In genomic region chr11:113242060-113242459, GRCh38 we compare ENCODE assay signal across 13 cellular contexts.
DNase-seq lines count a peak whose midpoint lies in the region; ATAC-seq, FAIRE-seq and TF ChIP-seq lines count a peak whose summit lies in the region.
"Had no signal": no experiment of that assay in that cellular context is flagged by ENCODE, and none has a peak within 500 bp of the region (broad histone marks: within the 10 kb centered on the region; RNA-seq: fewer than 3 reads in every experiment).

No MANE protein-coding gene starts in this region.

- H3K9me3 ChIP-seq in HepG2 (ENCODE audit: low read length) (no peaks in the 10 kb centered on the region), right lobe of liver (no peaks in the 10 kb centered on the region), hepatocyte (ENCODE audit: low read depth) (no peaks in the 10 kb centered on the region), stomach smooth muscle (ENCODE audit: control insufficient read depth in 2 of 2, low read length in 2 of 2) (no peaks in the 10 kb centered on the region)

- H3K27me3 ChIP-seq in HepG2 (ENCODE audit: control insufficient read depth in 1 of 2, insufficient read depth in 2 of 2, low read length in 2 of 2), result peaks cover 2 to 18% of the 10 kb centered on the region in 2 experiments; a peak in 3 of 5 replicates
- H3K27me3 ChIP-seq in right lobe of liver, result no peaks in the 10 kb centered on the region
- H3K27me3 ChIP-seq in hepatocyte, result peaks cover 9% of the 10 kb centered on the region
- H3K27me3 ChIP-seq in stomach smooth muscle (ENCODE audit: control insufficient read depth in 1 of 2, insufficient read depth in 2 of 2, low read length in 2 of 2), result no peaks in the 10 kb centered on the region

- POLR2A ChIA-PET in HepG2 (lab: Yijun Ruan, JAX), result no interaction called here

- FAIRE-seq in HepG2 (lab: Jason Lieb, UNC), result no peak

- H3K4me1 ChIP-seq in HepG2 (ENCODE audit: insufficient read depth, low read length), result peaks cover 23% of the 10 kb centered on the region
- no peaks in the 10 kb centered on the region for H3K4me1 ChIP-seq in right lobe of liver
- peaks cover 30% of the 10 kb centered on the region for H3K4me1 ChIP-seq in hepatocyte (ENCODE audit: insufficient read depth)
- H3K4me1 ChIP-seq in stomach smooth muscle (ENCODE audit: control insufficient read depth, insufficient read depth, low read length), result peaks cover 16% of the 10 kb centered on the region

- WGBS in HepG2 (ENCODE audit: low lambda C conversion rate), result 47% methylated on average over 3 of the region's 3 CpGs
- 94% methylated on average over 3 of the region's 3 CpGs for WGBS in right lobe of liver (ENCODE audit: insufficient coverage, low coverage, low lambda C conversion rate, missing lambda C conversion rate)
- WGBS in hepatocyte (ENCODE audit: low lambda C conversion rate, missing lambda C conversion rate), result 98% methylated on average over 3 of the region's 3 CpGs

- no peak overlapping the region for H3K4me2 ChIP-seq in HepG2 (ENCODE audit: low read depth, low read length)
- no peak overlapping the region for H3K4me2 ChIP-seq in hepatocyte

- no TSS peak for BruUV-seq in HepG2 (replicated peaks; lab: Mats Ljungman, UMichigan)

- TF ChIP-seq CTCF in HepG2 (CRISPR knock-in tag; IDR thresholded peaks at IDR 0.05) (no peak), right lobe of liver (IDR thresholded peaks at IDR 0.05) (no peak), hepatocyte (IDR thresholded peaks at IDR 0.05; ENCODE audit: poor library complexity) (no peak), GM20000 (IDR thresholded peaks at IDR 0.05; ENCODE audit: extremely low read depth, missing control alignments) (no peak)

- H4K20me1 ChIP-seq in HepG2 (ENCODE audit: insufficient read depth, low read length) (no peaks in the 10 kb centered on the region), hepatocyte (ENCODE audit: insufficient read depth, poor library complexity, severe bottlenecking) (no peaks in the 10 kb centered on the region)

- no peak overlapping the region for H3K4me3 ChIP-seq in HepG2 (replicated peaks in 1 of 3; ENCODE audit: insufficient read depth in 1 of 3, low read depth in 2 of 3, low read length in 3 of 3)
- no peak overlapping the region for H3K4me3 ChIP-seq in right lobe of liver
- H3K4me3 ChIP-seq in hepatocyte, result no peak overlapping the region
- no peak overlapping the region for H3K4me3 ChIP-seq in stomach smooth muscle (ENCODE audit: low read length in 2 of 2)

- no peaks in the 10 kb centered on the region for H3K79me2 ChIP-seq in HepG2 (ENCODE audit: insufficient read depth, low read length)
- no peaks in the 10 kb centered on the region for H3K79me2 ChIP-seq in hepatocyte

- no peak for TF ChIP-seq EP300 in HepG2 (IDR thresholded peaks at IDR 0.05; ENCODE audit: low read depth in 2 of 2, low read length in 2 of 2)
- no peak for TF ChIP-seq EP300 in HepG2 (CRISPR knock-in tag; IDR thresholded peaks at IDR 0.05; ENCODE audit: borderline replicate concordance)

- no peak overlapping the region for H2AFZ ChIP-seq in HepG2 (ENCODE audit: low read length)
- H2AFZ ChIP-seq in hepatocyte, result no peak overlapping the region

- ATAC-seq in HepG2 (no peak), right lobe of liver (no peak)
- ATAC-seq: HCT116 had no signal

- no peaks in the 10 kb centered on the region for H3K36me3 ChIP-seq in HepG2 (replicated peaks in 1 of 2; ENCODE audit: control insufficient read depth in 1 of 2, insufficient read depth in 2 of 2, low read length in 2 of 2)
- H3K36me3 ChIP-seq in right lobe of liver, result no peaks in the 10 kb centered on the region
- H3K36me3 ChIP-seq in hepatocyte (replicated peaks; ENCODE audit: insufficient read depth, low read depth), result no peaks in the 10 kb centered on the region
- H3K36me3 ChIP-seq in stomach smooth muscle (ENCODE audit: control insufficient read depth in 2 of 2, insufficient read depth in 2 of 2, low read length in 2 of 2), result peaks cover 0 to 10% of the 10 kb centered on the region in 2 donors

- H3K27ac ChIP-seq in HepG2 (ENCODE audit: extremely low read length, insufficient read depth, low read length) (no peak overlapping the region), right lobe of liver (no peak overlapping the region), hepatocyte (peak overlapping the region; percentile 25), stomach smooth muscle (ENCODE audit: low read length) (peak overlapping the region; percentile 31)

- H3K9me2 ChIP-seq in hepatocyte (replicated peaks; ENCODE audit: insufficient read depth), result no peaks in the 10 kb centered on the region

- CTCF ChIA-PET in HepG2 (lab: Yijun Ruan, JAX; ENCODE audit: low intra/inter-chr PET ratio, low total read pairs), result no interaction called here

- no peak for DNase-seq in HepG2 (ENCODE audit: low spot score)
- DNase-seq in right lobe of liver, result no peak
- DNase-seq in hepatocyte (ENCODE audit: low spot score), result no peak
- DNase-seq in Kasumi-1 (lab: John Stamatoyannopoulos, UW), result no peak
- no peak for DNase-seq in NCI-H146 treated with DMSO at 0.1 percent for 48 hours (lab: John Stamatoyannopoulos, UW; ENCODE audit: unreplicated experiment)
- no peak for DNase-seq in GM20000 (ENCODE audit: low spot score)
- DNase-seq in pons (ENCODE audit: low spot score), result no peak
- DNase-seq: 8988T, Calu3, DMS79, KBM-7 had no signal

- no peak for TF ChIP-seq RAD21 in HepG2 (CRISPR knock-in tag; IDR thresholded peaks at IDR 0.05)

- TF ChIP-seq POLR2A in HepG2 (IDR thresholded peaks at IDR 0.05; ENCODE audit: insufficient read depth in 1 of 2, low read depth in 2 of 2, low read length in 2 of 2) (no peak), right lobe of liver (IDR thresholded peaks at IDR 0.05) (no peak)

- intact Hi-C loops in HepG2 (cut with micrococcal nuclease; ENCODE audit: unreplicated experiment) (no loop called here), right lobe of liver (cut with DNase I) (no loop called here)

- H3K9ac ChIP-seq in HepG2 (ENCODE audit: insufficient read depth, low read depth, low read length), result no peak overlapping the region
- no peak overlapping the region for H3K9ac ChIP-seq in stomach smooth muscle (ENCODE audit: low read length in 2 of 2)

- in situ Hi-C loops in HepG2 (cut with HindIII; ENCODE audit: extremely low pct_ligation_motif_present, low pct_unique_long_range_greater_than_20kb), result no loop called here

TF ChIP-seq in HepG2, 621 proteins besides CTCF, POLR2A, EP300 and RAD21:
- TF ChIP-seq MAFF (IDR thresholded peaks at IDR 0.05; ENCODE audit: low read depth, low read length) (peak; percentile 75), MAFK (conservative IDR thresholded peaks at IDR 0.05 in 1 of 2, IDR thresholded peaks at IDR 0.05 in 1 of 2; ENCODE audit: low read length in 2 of 2) (peak; percentile 67 to 80), ZBTB34 (CRISPR knock-in tag; IDR thresholded peaks at IDR 0.05) (no peak)
TF ChIP-seq in HepG2: peak in this region for 2.

Comparison
In these comparisons a context has a peak if more than half of its experiments do, and no peak if none do; other contexts are left out.
1. H3K27ac ChIP-seq: peak in hepatocyte (single experiment) and stomach smooth muscle (single experiment); none in HepG2 (single experiment) and right lobe of liver (0 of 3).